Comparison of ENCODE assay signal across 2 cellular contexts in the genomic region with DNA sequence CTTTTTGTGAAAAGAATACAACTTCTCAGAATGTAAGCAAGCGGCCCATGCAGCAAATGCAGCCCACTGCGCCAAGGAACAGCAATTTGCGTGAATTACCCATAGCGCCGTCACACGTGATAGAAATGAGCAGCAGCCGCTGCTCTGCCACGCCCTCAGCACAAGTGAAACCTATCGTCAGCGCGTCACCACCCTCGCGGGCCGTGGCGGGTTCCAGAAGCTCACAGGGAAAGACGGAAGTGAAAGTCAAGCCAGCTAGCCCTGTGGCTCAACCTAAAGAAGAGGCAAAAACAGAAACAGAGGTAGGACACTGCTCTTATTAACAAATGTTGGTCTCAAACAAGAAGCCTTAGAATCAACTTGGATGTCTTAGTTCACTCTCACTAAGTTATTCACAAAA.
TF ChIP-seq lines count a peak whose summit lies in the region.

No MANE protein-coding gene starts in this region.

TF ChIP-seq in H1, 55 proteins besides CTCF, POLR2A, EP300 and RAD21:
- no peak for TF ChIP-seq ZNF274 (IDR thresholded peaks at IDR 0.05; ENCODE audit: borderline replicate concordance, extremely low read depth, low read length)
- no peak for TF ChIP-seq SP2 (IDR thresholded peaks at IDR 0.05; ENCODE audit: low read length)
TF ChIP-seq in H1: peak in this region for 0.

TF ChIP-seq in HepG2, 621 proteins besides CTCF, POLR2A, EP300 and RAD21:
- TF ChIP-seq ZNF782 (CRISPR knock-in tag; IDR thresholded peaks at IDR 0.05; ENCODE audit: borderline replicate concordance), result no peak
- TF ChIP-seq ETV5 (CRISPR knock-in tag; IDR thresholded peaks at IDR 0.05; ENCODE audit: borderline replicate concordance), result no peak
- TF ChIP-seq, protein P1, sequence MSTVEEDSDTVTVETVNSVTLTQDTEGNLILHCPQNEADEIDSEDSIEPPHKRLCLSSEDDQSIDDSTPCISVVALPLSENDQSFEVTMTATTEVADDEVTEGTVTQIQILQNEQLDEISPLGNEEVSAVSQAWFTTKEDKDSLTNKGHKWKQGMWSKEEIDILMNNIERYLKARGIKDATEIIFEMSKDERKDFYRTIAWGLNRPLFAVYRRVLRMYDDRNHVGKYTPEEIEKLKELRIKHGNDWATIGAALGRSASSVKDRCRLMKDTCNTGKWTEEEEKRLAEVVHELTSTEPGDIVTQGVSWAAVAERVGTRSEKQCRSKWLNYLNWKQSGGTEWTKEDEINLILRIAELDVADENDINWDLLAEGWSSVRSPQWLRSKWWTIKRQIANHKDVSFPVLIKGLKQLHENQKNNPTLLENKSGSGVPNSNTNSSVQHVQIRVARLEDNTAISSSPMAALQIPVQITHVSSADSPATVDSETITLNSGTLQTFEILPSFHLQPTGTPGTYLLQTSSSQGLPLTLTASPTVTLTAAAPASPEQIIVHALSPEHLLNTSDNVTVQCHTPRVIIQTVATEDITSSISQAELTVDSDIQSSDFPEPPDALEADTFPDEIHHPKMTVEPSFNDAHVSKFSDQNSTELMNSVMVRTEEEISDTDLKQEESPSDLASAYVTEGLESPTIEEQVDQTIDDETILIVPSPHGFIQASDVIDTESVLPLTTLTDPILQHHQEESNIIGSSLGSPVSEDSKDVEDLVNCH (CRISPR knock-in tag; IDR thresholded peaks at IDR 0.05), result no peak
- TF ChIP-seq RBM22 (optimal IDR thresholded peaks at IDR 0.05; ENCODE audit: low read length), result no peak
- no peak for TF ChIP-seq MEIS2 (CRISPR knock-in tag; IDR thresholded peaks at IDR 0.05)
- TF ChIP-seq, protein P2, sequence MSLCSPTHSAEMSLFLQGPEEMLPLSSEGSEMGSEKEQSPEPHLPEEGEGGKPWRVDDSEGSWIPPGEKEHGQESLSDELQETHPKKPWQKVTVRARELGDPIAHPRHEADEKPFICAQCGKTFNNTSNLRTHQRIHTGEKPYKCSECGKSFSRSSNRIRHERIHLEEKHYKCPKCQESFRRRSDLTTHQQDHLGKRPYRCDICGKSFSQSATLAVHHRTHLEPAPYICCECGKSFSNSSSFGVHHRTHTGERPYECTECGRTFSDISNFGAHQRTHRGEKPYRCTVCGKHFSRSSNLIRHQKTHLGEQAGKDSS (CRISPR knock-in tag; IDR thresholded peaks at IDR 0.05; ENCODE audit: borderline replicate concordance, low read depth), result no peak
- no peak for TF ChIP-seq ZNF224 (CRISPR knock-in tag; IDR thresholded peaks at IDR 0.05)
- no peak for TF ChIP-seq SIN3B (IDR thresholded peaks at IDR 0.05; ENCODE audit: low read length)
